In the genomic region with DNA sequence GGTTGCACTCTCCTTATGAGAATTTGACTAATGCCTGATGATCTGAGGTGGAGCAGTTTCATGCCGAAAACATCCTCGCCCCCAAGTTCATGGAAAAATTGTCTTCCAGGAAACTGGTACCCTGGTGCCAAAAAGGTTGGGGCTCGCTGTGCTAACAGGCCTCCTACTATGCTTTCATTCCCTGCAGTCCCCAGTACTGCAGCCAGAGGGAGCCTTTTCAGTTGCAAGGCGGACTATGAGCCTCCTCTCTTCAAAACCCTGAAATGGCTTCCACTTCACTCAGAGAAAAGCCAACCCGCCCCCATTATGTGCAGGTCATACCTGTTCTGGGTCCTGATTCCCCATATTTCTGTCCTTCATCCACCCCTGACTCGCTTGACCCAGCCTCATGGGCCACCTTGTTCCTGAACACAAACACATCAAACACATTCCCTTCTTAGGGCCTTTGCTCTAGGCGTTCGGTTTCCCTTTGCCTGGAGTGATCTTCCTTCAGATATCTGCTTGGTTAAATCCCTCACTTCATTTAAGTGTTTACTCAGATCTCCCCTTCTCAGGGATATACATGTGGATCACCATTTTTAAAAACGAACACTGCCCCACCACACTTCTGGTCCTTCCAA, we compare ENCODE assay signal across 9 cellular contexts.
A peak's percentile ranks its signal among the peaks of the same experiment; 100 is the strongest.
DNase-seq lines count a peak whose midpoint lies in the region; ATAC-seq and TF ChIP-seq lines count a peak whose summit lies in the region.
"Had no signal": no experiment of that assay in that cellular context is flagged by ENCODE, and none has a peak within 500 bp of the region (broad histone marks: within the 10 kb centered on the region; RNA-seq: fewer than 3 reads in every experiment).

No MANE protein-coding gene starts in this region.

- ATAC-seq in heart left ventricle, result no peak
- no peak for ATAC-seq in Right ventricle myocardium inferior
- ATAC-seq in upper lobe of left lung (ENCODE audit: low FRiP score in 2 of 2), result no peak

- POLR2A ChIA-PET in RWPE1 (lab: Yijun Ruan, JAX; ENCODE audit: low non-redundant PET), result no interaction called here

- intact Hi-C loops in heart left ventricle (cut with DNase I) (loop anchor here in 8 of 10 donors (5.0 to 10.0 kb wide), 6 partner anchors 248 to 1305 kb away; partner anchors contain the start of genes EDN1 (in 1 of the 8) and MCUR1 (in 1 of the 8)), Right ventricle myocardium inferior (cut with DNase I) (loop anchor here (5.0 kb wide), 1 partner anchor 1303 kb away; no protein-coding TSS in a partner anchor)

- no peaks in the 10 kb centered on the region for H3K27me3 ChIP-seq in heart left ventricle
- H3K27me3 ChIP-seq in upper lobe of left lung, result no peaks in the 10 kb centered on the region

- H3K4me3 ChIP-seq in heart left ventricle, result no peak overlapping the region
- H3K4me3 ChIP-seq in fibroblast of pulmonary artery (replicated peaks; ENCODE audit: low read depth, low read length), result no peak overlapping the region
- no peak overlapping the region for H3K4me3 ChIP-seq in upper lobe of left lung
- H3K4me3 ChIP-seq: suprapubic skin had no signal

- TF ChIP-seq POLR2A in heart left ventricle (IDR thresholded peaks at IDR 0.05) (no peak), upper lobe of left lung (IDR thresholded peaks at IDR 0.05) (no peak)

- TF ChIP-seq CTCF in heart left ventricle (IDR thresholded peaks at IDR 0.05), result peak in 9 of 12 donors; percentile 12 to 42 (median 34)
- TF ChIP-seq CTCF in RWPE1 (conservative IDR thresholded peaks at IDR 0.05; ENCODE audit: low read depth), result peak; percentile 36
- peak; percentile 52 for TF ChIP-seq CTCF in fibroblast of pulmonary artery (IDR thresholded peaks at IDR 0.05; ENCODE audit: low read length, missing control alignments)
- TF ChIP-seq CTCF in upper lobe of left lung (IDR thresholded peaks at IDR 0.05), result peak in 5 of 6 experiments; percentile 13 to 41 (median 27)

- H3K4me1 ChIP-seq in heart left ventricle, result peaks cover 0 to 18% (median 5%) of the 10 kb centered on the region in 12 donors
- H3K4me1 ChIP-seq in upper lobe of left lung, result peaks cover 0 to 8% (median 3%) of the 10 kb centered on the region in 4 donors

- WGBS in heart left ventricle, 4 donors, result 92 to 96% (median 94%) methylated on average over 9 of the region's 9 CpGs
- WGBS in upper lobe of left lung, 2 donors, result 90 to 96% methylated on average over 9 of the region's 9 CpGs

- peaks cover 0 to 19% (median 2%) of the 10 kb centered on the region in 12 donors for H3K9me3 ChIP-seq in heart left ventricle
- H3K9me3 ChIP-seq in upper lobe of left lung, result peaks cover 0 to 7% (median 0%) of the 10 kb centered on the region in 4 donors

- CTCF ChIA-PET in RWPE1 (lab: Yijun Ruan, JAX), result interaction anchor here (0.7 kb wide), 2 partner anchors 8 kb away, joined by 3 to 4 read pairs; no protein-coding TSS in a partner anchor

- no peak for DNase-seq in heart left ventricle
- no peak for DNase-seq in Right ventricle myocardium inferior (ENCODE audit: missing footprints)
- DNase-seq in RWPE1 (ENCODE audit: low spot score), result no peak
- DNase-seq in fibroblast of pulmonary artery (ENCODE audit: low read depth), result no peak
- DNase-seq in upper lobe of left lung, result no peak
- no peak for DNase-seq in T-helper 9 cell
- DNase-seq in mesenteric fat pad (ENCODE audit: low spot score), result no peak
- DNase-seq in LoVo (ENCODE audit: low spot score), result no peak

- H3K27ac ChIP-seq in heart left ventricle (no peak overlapping the region), RWPE1 (no peak overlapping the region), upper lobe of left lung (no peak overlapping the region)
- H3K27ac ChIP-seq: suprapubic skin had no signal

- TF ChIP-seq EP300 in upper lobe of left lung (IDR thresholded peaks at IDR 0.05), result no peak

- no peaks in the 10 kb centered on the region for H3K36me3 ChIP-seq in heart left ventricle
- no peaks in the 10 kb centered on the region for H3K36me3 ChIP-seq in upper lobe of left lung
- H3K36me3 ChIP-seq: suprapubic skin had no signal
